29 cellular contexts compared by ENCODE assay signal in genomic region chr17:51629232-51629631, GRCh38.
"Had no signal": no experiment of that assay in that cellular context is flagged by ENCODE, and none has a peak within 500 bp of the region (broad histone marks: within the 10 kb centered on the region; RNA-seq: fewer than 3 reads in every experiment).

No MANE protein-coding gene starts in this region.

- H3K4me3 ChIP-seq: ascending aorta, body of pancreas, breast epithelium, MG63, PC-9 had no signal

- ATAC-seq: activated CD4-positive, alpha-beta T cell treated with anti-CD3 and anti-CD28 coated beads for 36 hours; activated CD4-positive, CD25-positive, alpha-beta regulatory T cell treated with anti-CD3 and anti-CD28 coated beads, Interleukin-2, amount 50 U/mL, for 24 hours; activated CD8-positive, alpha-beta T cell treated with anti-CD3 and anti-CD28 coated beads, Interleukin-2, amount 10 ng/mL, durations not matched to agents 7 days and 5 days; body of pancreas; WTC11 had no signal

- H3K4me1 ChIP-seq: ascending aorta, body of pancreas, breast epithelium had no signal

- H3K36me3 ChIP-seq: ascending aorta, breast epithelium, MG63 had no signal

- H3K9me3 ChIP-seq: ascending aorta, body of pancreas, breast epithelium, MG63 had no signal

- H3K27ac ChIP-seq: ascending aorta, body of pancreas, breast epithelium, PC-9, RWPE1 had no signal

- DNase-seq: activated CD4-positive, alpha-beta T cell treated with anti-CD3 and anti-CD28 coated beads for 36 hours; activated CD4-positive, alpha-beta T cell treated with anti-CD3 and anti-CD28 coated beads, Interleukin-2, amount 10 ng/mL, durations not matched to agents 7 days and 5 days; activated CD4-positive, alpha-beta T cell treated with anti-CD3 and anti-CD28 coated beads, Interleukin-2, amount 50 U/mL, for 48 hours; activated CD8-positive, alpha-beta T cell treated with anti-CD3 and anti-CD28 coated beads, Interleukin-2, amount 10 ng/mL, durations not matched to agents 7 days and 5 days; activated gamma-delta T cell; activated naive CD4-positive, alpha-beta T cell treated with Interleukin-2 at 50 U/mL for 16 hours; activated naive CD8-positive, alpha-beta T cell treated with anti-CD3 and anti-CD28 coated beads, Interleukin-2, amount 10 ng/mL, durations not matched to agents 7 days and 5 days; activated T-cell treated with anti-CD3 and anti-CD28 coated beads, Interleukin-2, amount 50 U/mL, for 24 hours; amygdala; body of pancreas; Karpas-422; MG63; MV-4-11; NCI-H1092; NCI-H187; NCI-H2029 treated with DMSO at 0.1 percent for 48 hours; NCI-H2107; NCI-H2171; NCI-H510A; NCI-H526; NCI-H748 treated with DMSO at 0.1 percent for 48 hours; PC-9; Right ventricle myocardium superior; SW 1271 had no signal

- H2AFZ ChIP-seq: PC-9 had no signal

- H3K27me3 ChIP-seq: ascending aorta, body of pancreas, breast epithelium had no signal

- H3K4me2 ChIP-seq: PC-9 had no signal
